Comparison of ENCODE assay signal across 24 cellular contexts in the genomic region with DNA sequence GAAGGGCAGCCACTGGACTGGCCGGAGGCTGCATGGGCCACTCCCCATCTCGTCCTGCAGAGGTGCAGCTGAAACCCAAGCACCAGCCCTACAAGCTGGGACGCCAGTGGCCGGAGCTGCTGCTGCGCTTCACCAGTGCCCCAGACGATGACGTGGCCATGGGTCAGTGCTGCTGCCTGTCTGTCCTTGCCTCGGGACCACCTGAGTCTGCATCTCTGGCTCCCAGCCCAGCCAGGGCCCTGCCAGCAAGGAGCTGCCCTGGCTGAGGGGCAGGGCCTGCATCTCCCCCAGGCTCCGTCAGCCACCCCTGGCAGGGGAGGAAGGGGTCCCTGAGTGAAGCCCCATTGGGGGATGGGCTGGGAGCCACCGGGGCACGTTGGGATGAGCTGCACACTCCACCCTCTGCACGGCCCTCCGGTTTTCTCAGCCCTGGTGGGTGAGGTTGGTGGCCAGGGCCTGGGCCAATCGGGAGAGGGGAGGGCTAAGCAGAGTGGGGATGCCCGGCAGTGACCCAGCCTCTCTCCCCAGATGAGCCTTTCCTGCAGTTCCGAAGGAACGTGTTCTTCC. TPM values are rescaled to one million over a fixed set of nuclear protein-coding genes. Genes with fewer than 3 reads are reported as not detected.
"Had no signal": no experiment of that assay in that cellular context is flagged by ENCODE, and none has a peak within 500 bp of the region (broad histone marks: within the 10 kb centered on the region; RNA-seq: fewer than 3 reads in every experiment).

No MANE protein-coding gene starts in this region.

- DNase-seq: cortex of kidney; dorsolateral prefrontal cortex; effector memory CD4-positive, alpha-beta T cell; gastrocnemius medialis; heart right ventricle; hypothalamus; kidney glomerular epithelial cell; mammary epithelial cell; natural killer cell; nucleus accumbens; right cardiac atrium; stimulated activated CD4-positive, alpha-beta T cell treated with anti-CD3 and anti-CD28 coated beads, Interleukin-4, amount 100 ng/mL, for 1 hour; stimulated activated CD8-positive, alpha-beta memory T cell treated with anti-CD3 and anti-CD28 coated beads, Interleukin-4, amount 100 ng/mL, for 48 hours; stimulated activated naive CD8-positive, alpha-beta T cell treated with anti-CD3 and anti-CD28 coated beads, Interleukin-15, Interleukin-2, amounts not matched to agents 100 U/mL and 50 U/mL, for 24 hours; tibial artery had no signal

- FAIRE-seq: endometrium, islet of Langerhans, pancreas had no signal

- H3K27ac ChIP-seq: epithelial cell of prostate, esophagus muscularis mucosa, gastrocnemius medialis, pancreas, tibial artery, upper lobe of right lung, vagina had no signal

- ATAC-seq: gastrocnemius medialis; heart right ventricle; natural killer cell; pancreas; right cardiac atrium; stimulated activated effector memory CD8-positive, alpha-beta T cell treated with anti-CD3 and anti-CD28 coated beads, Interleukin-12 subunit alpha, Interleukin-12 subunit beta, amount 100 ng/mL, for 72 hours; stimulated activated naive CD8-positive, alpha-beta T cell treated with anti-CD3 and anti-CD28 coated beads, Interleukin-15, Interleukin-2, amounts not matched to agents 100 U/mL and 50 U/mL, for 24 hours; upper lobe of right lung had no signal

- H3K27me3 ChIP-seq: dorsolateral prefrontal cortex, esophagus muscularis mucosa, gastrocnemius medialis, heart right ventricle, pancreas, tibial artery, upper lobe of right lung, vagina had no signal

- H3K9me3 ChIP-seq: esophagus muscularis mucosa, gastrocnemius medialis, heart right ventricle, pancreas, tibial artery, upper lobe of right lung, vagina had no signal

- H3K4me3 ChIP-seq: dorsolateral prefrontal cortex, esophagus muscularis mucosa, gastrocnemius medialis, heart right ventricle, pancreas, tibial artery, upper lobe of right lung, vagina had no signal

RNA-seq across cellular contexts. Expression of gene TIGD3, which starts 39.0 kb away (rescaled TPM):
- total RNA-seq: fibroblast of villous mesenchyme, mammary epithelial cell, vagina had no signal
